8 cellular contexts compared by ENCODE assay signal in genomic region chr12:81231574-81232368, GRCh38.
"Had no signal": no experiment of that assay in that cellular context is flagged by ENCODE, and none has a peak within 500 bp of the region (broad histone marks: within the 10 kb centered on the region; RNA-seq: fewer than 3 reads in every experiment).

No MANE protein-coding gene starts in this region.

- H3K4me3 Mint-ChIP-seq: activated naive CD4-positive, alpha-beta T cell treated with anti-CD3 and anti-CD28 coated beads, Interleukin-2, amount 50 U/mL, for 24 hours; effector memory CD8-positive, alpha-beta T cell had no signal

- H3K27me3 ChIP-seq: neutrophil, thyroid gland had no signal

- DNase-seq: central memory CD4-positive, alpha-beta T cell; effector memory CD8-positive, alpha-beta T cell; midbrain; thyroid gland had no signal

- H3K27me3 Mint-ChIP-seq: activated naive CD4-positive, alpha-beta T cell treated with anti-CD3 and anti-CD28 coated beads, Interleukin-2, amount 50 U/mL, for 24 hours; effector memory CD8-positive, alpha-beta T cell had no signal

- H3K4me1 Mint-ChIP-seq: activated naive CD4-positive, alpha-beta T cell treated with anti-CD3 and anti-CD28 coated beads, Interleukin-2, amount 50 U/mL, for 24 hours had no signal

- ATAC-seq: effector memory CD8-positive, alpha-beta T cell had no signal

- H3K27ac ChIP-seq: neutrophil, thyroid gland had no signal

- H3K9me3 ChIP-seq: neutrophil, thyroid gland had no signal

- H3K36me3 ChIP-seq: neutrophil, thyroid gland had no signal

- H3K4me3 ChIP-seq: lung, smooth muscle cell, thyroid gland had no signal

- H3K27ac Mint-ChIP-seq: activated naive CD4-positive, alpha-beta T cell treated with anti-CD3 and anti-CD28 coated beads, Interleukin-2, amount 50 U/mL, for 24 hours; effector memory CD8-positive, alpha-beta T cell had no signal

- H3K4me1 ChIP-seq: thyroid gland had no signal

- H3K4me2 ChIP-seq: smooth muscle cell had no signal

- H3K36me3 Mint-ChIP-seq: activated naive CD4-positive, alpha-beta T cell treated with anti-CD3 and anti-CD28 coated beads, Interleukin-2, amount 50 U/mL, for 24 hours had no signal
